In the genomic region with DNA sequence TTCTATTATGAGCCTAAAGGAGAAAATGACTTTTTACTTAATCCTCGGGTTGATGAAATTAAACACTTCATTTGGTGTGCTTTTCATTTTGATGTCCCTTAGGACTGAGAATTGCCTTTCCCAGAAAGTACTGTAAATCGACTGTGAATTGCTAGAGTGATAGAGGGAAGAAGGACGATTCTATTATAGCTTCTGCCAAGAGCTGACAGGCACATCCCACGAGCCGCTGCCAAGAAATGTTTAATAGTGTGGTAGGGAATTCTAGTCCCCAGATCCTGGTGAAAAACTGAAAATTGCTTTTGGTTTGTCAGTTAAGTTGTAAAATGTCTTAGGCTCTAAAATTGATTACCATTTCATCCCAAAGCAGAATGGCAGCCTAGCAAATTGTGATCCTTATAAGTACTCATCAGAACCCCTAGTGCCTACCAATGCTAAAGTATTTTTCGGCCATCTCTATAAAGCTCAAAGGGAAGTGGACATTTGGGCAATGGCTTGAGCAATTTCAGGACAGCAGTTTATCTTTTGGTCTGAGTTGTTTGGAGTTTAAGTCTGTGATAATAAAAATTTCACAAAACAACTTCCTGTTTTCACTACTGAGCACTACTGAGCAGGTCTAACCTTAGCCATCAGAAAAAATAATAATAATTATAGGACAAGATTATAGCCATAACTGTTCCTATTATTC, we compare ENCODE assay signal across 20 cellular contexts. TPM values are rescaled to one million over a fixed set of nuclear protein-coding genes. Genes with fewer than 3 reads are reported as not detected.
DNase-seq lines count a peak whose midpoint lies in the region; ATAC-seq and TF ChIP-seq lines count a peak whose summit lies in the region.
"Had no signal": no experiment of that assay in that cellular context is flagged by ENCODE, and none has a peak within 500 bp of the region (broad histone marks: within the 10 kb centered on the region; RNA-seq: fewer than 3 reads in every experiment).

No MANE protein-coding gene starts in this region.

- BruUV-seq in PC-3 (replicated peaks; lab: Mats Ljungman, UMichigan), result no TSS peak
- BruUV-seq in A673 (replicated peaks; lab: Mats Ljungman, UMichigan), result no TSS peak

- H3K27me3 ChIP-seq in HL-60 (ENCODE audit: insufficient read depth, poor library complexity, severe bottlenecking), result no peaks in the 10 kb centered on the region
- no peaks in the 10 kb centered on the region for H3K27me3 ChIP-seq in PC-3 (ENCODE audit: low read length)
- no peaks in the 10 kb centered on the region for H3K27me3 ChIP-seq in A673 (replicated peaks; ENCODE audit: insufficient read depth, low read depth, low read length, poor library complexity)
- H3K27me3 ChIP-seq: right lobe of liver, stomach had no signal

- CTCF ChIA-PET in PC-3 (lab: Charles Lee), result interaction anchor here (0.6 kb wide), 1 partner anchor 485 kb away, joined by 4 read pairs; no protein-coding TSS in a partner anchor
- CTCF ChIA-PET in A673 (lab: Charles Lee), result no interaction called here

- no peak overlapping the region for H3K4me3 ChIP-seq in HL-60 (replicated peaks; ENCODE audit: insufficient read depth, low read length)
- no peak overlapping the region for H3K4me3 ChIP-seq in PC-3 (ENCODE audit: low read length)
- no peak overlapping the region for H3K4me3 ChIP-seq in A673 (ENCODE audit: low read depth, low read length, poor library complexity, severe bottlenecking)
- H3K4me3 ChIP-seq: left ventricle myocardium inferior, right lobe of liver, stomach had no signal

- no peak overlapping the region for H3K4me2 ChIP-seq in PC-3 (ENCODE audit: low read length)

- H3K9me3 Mint-ChIP-seq in activated CD4-positive, alpha-beta T cell treated with anti-CD3 and anti-CD28 coated beads, Interleukin-2, amount 10 ng/mL, durations not matched to agents 24 days and 14 days, result no peaks in the 10 kb centered on the region
- H3K9me3 Mint-ChIP-seq: activated B cell treated with CpG ODN at 0.5 μM for 24 hours; activated naive CD8-positive, alpha-beta T cell treated with anti-CD3 and anti-CD28 coated beads, Interleukin-2, amount 50 U/mL, for 24 hours; T-helper 1 cell treated with Interleukin-12 subunit alpha and Interleukin-12 subunit beta and Interleukin-4 antibody, amounts not matched to agents 30 μg/mL and 1 μg/mL, for 36 hours had no signal

- H3K9me3 ChIP-seq in PC-3 (ENCODE audit: low read length) (no peaks in the 10 kb centered on the region), A673 (ENCODE audit: low read depth, low read length, poor library complexity, severe bottlenecking) (no peaks in the 10 kb centered on the region)
- H3K9me3 ChIP-seq: left ventricle myocardium inferior, right lobe of liver, stomach had no signal

- H3F3A ChIP-seq in PC-3 (ENCODE audit: low read length, unreplicated experiment), result no peaks in the 10 kb centered on the region

- 0 out of 2 replicates have a peak, but pooled peaks have one; percentile 29 for ATAC-seq in PC-3
- ATAC-seq: activated naive CD8-positive, alpha-beta T cell treated with anti-CD3 and anti-CD28 coated beads, Interleukin-2, amount 50 U/mL, for 24 hours; right lobe of liver; Right ventricle myocardium inferior had no signal

- DNase-seq in AG08395 (ENCODE audit: low spot score) (peak; percentile 44), HL-60 (ENCODE audit: low read depth in 1 of 2, low spot score in 1 of 2) (peak; percentile 49 to 57), PC-3 (no peak), head of caudate nucleus (peak in 30 of 42 donors; percentile 7 to 76 (median 38)), activated gamma-delta T cell (lab: John Stamatoyannopoulos, UW) (no peak), A673 (ENCODE audit: low spot score) (no peak), HCEC 1CT (no peak)
- DNase-seq in activated CD4-positive, alpha-beta T cell treated with anti-CD3 and anti-CD28 coated beads, Interleukin-2, amount 10 ng/mL, durations not matched to agents 24 days and 14 days, result no peak
- DNase-seq: activated B cell treated with CpG ODN at 0.5 μM for 24 hours; activated naive CD8-positive, alpha-beta T cell treated with anti-CD3 and anti-CD28 coated beads, Interleukin-2, amount 50 U/mL, for 24 hours; COR-L47; EL; left ventricle myocardium inferior; NCI-H146; NCI-H2227 treated with DMSO at 0.1 percent for 48 hours; right lobe of liver; stomach had no signal

- no peaks in the 10 kb centered on the region for H3K9me2 ChIP-seq in PC-3 (replicated peaks; ENCODE audit: low read length)

- H3K27ac ChIP-seq in HL-60 (replicated peaks) (peak overlapping the region; percentile 34; the same call in 1 of the 2 replicates), PC-3 (ENCODE audit: low read length) (no peak overlapping the region), A673 (ENCODE audit: low read depth, low read length, poor library complexity, severe bottlenecking) (no peak overlapping the region)
- H3K27ac ChIP-seq: epithelial cell of prostate, left ventricle myocardium inferior, right lobe of liver, stomach had no signal

- intact Hi-C loops in PC-3 (cut with micrococcal nuclease) (loop anchor here (5.0 kb wide), 2 partner anchors 276 to 536 kb away; no protein-coding TSS in a partner anchor), head of caudate nucleus (cut with DNase I) (loop anchor here (10.0 kb wide), 2 partner anchors 234 to 504 kb away; a partner anchor contains a TSS), A673 (cut with micrococcal nuclease; ENCODE audit: unreplicated experiment) (loop anchor here (10.0 kb wide), 1 partner anchor 174 kb away; no protein-coding TSS in a partner anchor)
- intact Hi-C loops in activated CD4-positive, alpha-beta T cell treated with anti-CD3 and anti-CD28 coated beads, Interleukin-2, amount 10 ng/mL, durations not matched to agents 24 days and 14 days (cut with micrococcal nuclease), result loop anchor here (5.0 kb wide), 1 partner anchor 331 kb away; a partner anchor contains a TSS

- TF ChIP-seq CTCF in HL-60 (IDR thresholded peaks at IDR 0.05; ENCODE audit: insufficient read depth, low read length) (no peak), PC-3 (conservative IDR thresholded peaks at IDR 0.05; ENCODE audit: low read depth, low read length) (no peak), A673 (conservative IDR thresholded peaks at IDR 0.05; ENCODE audit: low read depth, low read length) (no peak)

- peaks cover 4% of the 10 kb centered on the region for H3K4me1 Mint-ChIP-seq in activated CD4-positive, alpha-beta T cell treated with anti-CD3 and anti-CD28 coated beads, Interleukin-2, amount 10 ng/mL, durations not matched to agents 24 days and 14 days
- H3K4me1 Mint-ChIP-seq: activated B cell treated with CpG ODN at 0.5 μM for 24 hours; activated naive CD8-positive, alpha-beta T cell treated with anti-CD3 and anti-CD28 coated beads, Interleukin-2, amount 50 U/mL, for 24 hours had no signal

- H4K20me1 ChIP-seq in PC-3 (ENCODE audit: low read length), result no peaks in the 10 kb centered on the region

- H2AFZ ChIP-seq in PC-3 (ENCODE audit: low read length), result no peak overlapping the region

- H3K4me1 ChIP-seq in PC-3 (ENCODE audit: insufficient read depth, low read length), result no peaks in the 10 kb centered on the region
- no peaks in the 10 kb centered on the region for H3K4me1 ChIP-seq in A673 (ENCODE audit: insufficient read depth, low read length, poor library complexity, severe bottlenecking)
- H3K4me1 ChIP-seq: right lobe of liver, stomach had no signal

- peaks cover 13% of the 10 kb centered on the region for H3K27me3 Mint-ChIP-seq in activated CD4-positive, alpha-beta T cell treated with anti-CD3 and anti-CD28 coated beads, Interleukin-2, amount 10 ng/mL, durations not matched to agents 24 days and 14 days
- H3K27me3 Mint-ChIP-seq: activated B cell treated with CpG ODN at 0.5 μM for 24 hours; activated naive CD8-positive, alpha-beta T cell treated with anti-CD3 and anti-CD28 coated beads, Interleukin-2, amount 50 U/mL, for 24 hours had no signal

- H3K27ac Mint-ChIP-seq in activated CD4-positive, alpha-beta T cell treated with anti-CD3 and anti-CD28 coated beads, Interleukin-2, amount 10 ng/mL, durations not matched to agents 24 days and 14 days, result no peak overlapping the region
- H3K27ac Mint-ChIP-seq: activated B cell treated with CpG ODN at 0.5 μM for 24 hours; activated naive CD8-positive, alpha-beta T cell treated with anti-CD3 and anti-CD28 coated beads, Interleukin-2, amount 50 U/mL, for 24 hours; T-helper 1 cell treated with Interleukin-12 subunit alpha and Interleukin-12 subunit beta and Interleukin-4 antibody, amounts not matched to agents 30 μg/mL and 1 μg/mL, for 36 hours had no signal

- H3K79me2 ChIP-seq in PC-3 (ENCODE audit: low read length), result no peaks in the 10 kb centered on the region

- no peaks in the 10 kb centered on the region for H3K36me3 Mint-ChIP-seq in activated CD4-positive, alpha-beta T cell treated with anti-CD3 and anti-CD28 coated beads, Interleukin-2, amount 10 ng/mL, durations not matched to agents 24 days and 14 days (ENCODE audit: low read depth)

- H3K9ac ChIP-seq in PC-3 (ENCODE audit: low read length), result no peak overlapping the region

- H3K36me3 ChIP-seq in PC-3 (ENCODE audit: low read depth, low read length), result no peaks in the 10 kb centered on the region
- no peaks in the 10 kb centered on the region for H3K36me3 ChIP-seq in A673 (ENCODE audit: insufficient read depth, low read length, poor library complexity, severe bottlenecking)
- H3K36me3 ChIP-seq: left ventricle myocardium inferior, right lobe of liver, stomach had no signal

- no peak overlapping the region for H3K4me3 Mint-ChIP-seq in activated CD4-positive, alpha-beta T cell treated with anti-CD3 and anti-CD28 coated beads, Interleukin-2, amount 10 ng/mL, durations not matched to agents 24 days and 14 days
- H3K4me3 Mint-ChIP-seq: activated B cell treated with CpG ODN at 0.5 μM for 24 hours; activated naive CD8-positive, alpha-beta T cell treated with anti-CD3 and anti-CD28 coated beads, Interleukin-2, amount 50 U/mL, for 24 hours; T-helper 1 cell treated with Interleukin-12 subunit alpha and Interleukin-12 subunit beta and Interleukin-4 antibody, amounts not matched to agents 30 μg/mL and 1 μg/mL, for 36 hours had no signal

- POLR2A ChIA-PET in PC-3 (lab: Charles Lee; ENCODE audit: unreplicated experiment), result interaction anchor here (0.6 kb wide), 1 partner anchor 238 kb away, joined by 8 read pairs; no protein-coding TSS in a partner anchor
- POLR2A ChIA-PET in A673 (lab: Charles Lee; ENCODE audit: low non-redundant PET), result no interaction called here

RNA-seq across cellular contexts. Expression of a gene that starts 44.6 kb away (rescaled TPM):
- total RNA-seq in PC-3 (2014; rRNA removed) (15.0 and 15.5 TPM in 2 replicates), A673 (2021) (42.0 and 47.9 TPM in 2 replicates)
- total RNA-seq in activated CD4-positive, alpha-beta T cell treated with anti-CD3 and anti-CD28 coated beads, Interleukin-2, amount 10 ng/mL, durations not matched to agents 24 days and 14 days, result 33.7 and 41.5 TPM in 2 replicates

RNA-seq across cellular contexts. Expression of a gene that starts 47.0 kb away (rescaled TPM):
- total RNA-seq in PC-3 (2014; rRNA removed) (31.1 and 34.9 TPM in 2 replicates), A673 (2021) (43.0 and 43.8 TPM in 2 replicates)
- 16.1 and 20.0 TPM in 2 replicates for total RNA-seq in activated CD4-positive, alpha-beta T cell treated with anti-CD3 and anti-CD28 coated beads, Interleukin-2, amount 10 ng/mL, durations not matched to agents 24 days and 14 days

Comparison
In these comparisons a context has a peak if more than half of its experiments do, and no peak if none do; other contexts are left out.
1. DNase-seq: peak in AG08395 (single experiment), HL-60 (2 of 2) and head of caudate nucleus (30 of 42); none in PC-3 (single experiment), activated gamma-delta T cell (single experiment), activated CD4-positive, alpha-beta T cell treated with anti-CD3 and anti-CD28 coated beads, Interleukin-2, amount 10 ng/mL, durations not matched to agents 24 days and 14 days (single experiment), A673 (single experiment) and HCEC 1CT (single experiment).